Comparison of ENCODE assay signal across 2 cellular contexts in genomic region chr17:29643817-29644160, GRCh38.
TF ChIP-seq lines count a peak whose summit lies in the region.

No MANE protein-coding gene starts in this region.

TF ChIP-seq in HepG2, 621 proteins besides CTCF, POLR2A, EP300 and RAD21:
- TF ChIP-seq SRSF4 (IDR thresholded peaks at IDR 0.05; ENCODE audit: low read depth, low read length, poor library complexity, severe bottlenecking) (no peak), ATM (IDR thresholded peaks at IDR 0.05; ENCODE audit: borderline replicate concordance) (no peak), ZNF234 (CRISPR knock-in tag; conservative IDR thresholded peaks at IDR 0.05) (no peak), ATF7 (IDR thresholded peaks at IDR 0.05) (no peak), ATF7 (CRISPR knock-in tag; IDR thresholded peaks at IDR 0.05) (no peak), ZNF12 (CRISPR knock-in tag; IDR thresholded peaks at IDR 0.05) (no peak), ZNF543 (CRISPR knock-in tag; IDR thresholded peaks at IDR 0.05) (no peak), MIXL1 (CRISPR knock-in tag; IDR thresholded peaks at IDR 0.05) (no peak), ZNF510 (CRISPR knock-in tag; IDR thresholded peaks at IDR 0.05; ENCODE audit: low read depth) (no peak), ZNF660 (CRISPR knock-in tag; IDR thresholded peaks at IDR 0.05; ENCODE audit: borderline replicate concordance, low read depth) (no peak), ATF7-NPFF (CRISPR knock-in tag; IDR thresholded peaks at IDR 0.05; ENCODE audit: low read depth) (no peak), JUNB (CRISPR knock-in tag; IDR thresholded peaks at IDR 0.05; ENCODE audit: borderline replicate concordance) (no peak), POLR2AphosphoS2 (IDR thresholded peaks at IDR 0.05; ENCODE audit: low read depth, low read length) (no peak), PAXIP1 (CRISPR knock-in tag; conservative IDR thresholded peaks at IDR 0.05) (no peak), MLXIP (CRISPR knock-in tag; IDR thresholded peaks at IDR 0.05; ENCODE audit: borderline replicate concordance) (no peak)
- TF ChIP-seq, protein P1, sequence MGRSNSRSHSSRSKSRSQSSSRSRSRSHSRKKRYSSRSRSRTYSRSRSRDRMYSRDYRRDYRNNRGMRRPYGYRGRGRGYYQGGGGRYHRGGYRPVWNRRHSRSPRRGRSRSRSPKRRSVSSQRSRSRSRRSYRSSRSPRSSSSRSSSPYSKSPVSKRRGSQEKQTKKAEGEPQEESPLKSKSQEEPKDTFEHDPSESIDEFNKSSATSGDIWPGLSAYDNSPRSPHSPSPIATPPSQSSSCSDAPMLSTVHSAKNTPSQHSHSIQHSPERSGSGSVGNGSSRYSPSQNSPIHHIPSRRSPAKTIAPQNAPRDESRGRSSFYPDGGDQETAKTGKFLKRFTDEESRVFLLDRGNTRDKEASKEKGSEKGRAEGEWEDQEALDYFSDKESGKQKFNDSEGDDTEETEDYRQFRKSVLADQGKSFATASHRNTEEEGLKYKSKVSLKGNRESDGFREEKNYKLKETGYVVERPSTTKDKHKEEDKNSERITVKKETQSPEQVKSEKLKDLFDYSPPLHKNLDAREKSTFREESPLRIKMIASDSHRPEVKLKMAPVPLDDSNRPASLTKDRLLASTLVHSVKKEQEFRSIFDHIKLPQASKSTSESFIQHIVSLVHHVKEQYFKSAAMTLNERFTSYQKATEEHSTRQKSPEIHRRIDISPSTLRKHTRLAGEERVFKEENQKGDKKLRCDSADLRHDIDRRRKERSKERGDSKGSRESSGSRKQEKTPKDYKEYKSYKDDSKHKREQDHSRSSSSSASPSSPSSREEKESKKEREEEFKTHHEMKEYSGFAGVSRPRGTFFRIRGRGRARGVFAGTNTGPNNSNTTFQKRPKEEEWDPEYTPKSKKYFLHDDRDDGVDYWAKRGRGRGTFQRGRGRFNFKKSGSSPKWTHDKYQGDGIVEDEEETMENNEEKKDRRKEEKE (IDR thresholded peaks at IDR 0.05), result no peak
- TF ChIP-seq, protein P2, sequence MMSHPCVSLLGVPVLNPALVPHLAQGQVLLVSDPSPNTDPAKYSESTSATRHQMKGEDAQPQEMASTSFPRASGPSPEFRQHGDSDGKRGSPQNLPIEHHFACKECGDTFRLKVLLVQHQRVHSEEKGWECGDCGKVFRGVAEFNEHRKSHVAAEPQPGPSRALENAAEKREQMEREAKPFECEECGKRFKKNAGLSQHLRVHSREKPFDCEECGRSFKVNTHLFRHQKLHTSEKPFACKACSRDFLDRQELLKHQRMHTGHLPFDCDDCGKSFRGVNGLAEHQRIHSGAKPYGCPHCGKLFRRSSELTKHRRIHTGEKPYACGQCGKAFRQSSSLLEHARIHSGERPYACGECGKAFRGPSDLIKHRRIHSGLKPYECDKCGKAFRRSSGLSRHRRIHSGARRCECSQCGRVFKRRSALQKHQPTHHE (CRISPR knock-in tag; IDR thresholded peaks at IDR 0.05; ENCODE audit: borderline replicate concordance), result no peak

TF ChIP-seq in K562, 482 proteins besides CTCF, POLR2A, EP300 and RAD21:
- no peak for TF ChIP-seq GATAD2A (IDR thresholded peaks at IDR 0.05)
- no peak for TF ChIP-seq FIP1L1 (IDR thresholded peaks at IDR 0.05; ENCODE audit: low read depth, low read length, poor library complexity, severe bottlenecking)
- TF ChIP-seq FOSL1 (tag; conservative IDR thresholded peaks at IDR 0.05), result no peak
- TF ChIP-seq, protein P3, sequence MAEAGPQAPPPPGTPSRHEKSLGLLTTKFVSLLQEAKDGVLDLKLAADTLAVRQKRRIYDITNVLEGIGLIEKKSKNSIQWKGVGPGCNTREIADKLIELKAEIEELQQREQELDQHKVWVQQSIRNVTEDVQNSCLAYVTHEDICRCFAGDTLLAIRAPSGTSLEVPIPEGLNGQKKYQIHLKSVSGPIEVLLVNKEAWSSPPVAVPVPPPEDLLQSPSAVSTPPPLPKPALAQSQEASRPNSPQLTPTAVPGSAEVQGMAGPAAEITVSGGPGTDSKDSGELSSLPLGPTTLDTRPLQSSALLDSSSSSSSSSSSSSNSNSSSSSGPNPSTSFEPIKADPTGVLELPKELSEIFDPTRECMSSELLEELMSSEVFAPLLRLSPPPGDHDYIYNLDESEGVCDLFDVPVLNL (CRISPR knock-in tag; IDR thresholded peaks at IDR 0.05; ENCODE audit: low read depth), result no peak
- TF ChIP-seq ELK1 (CRISPR knock-in tag; IDR thresholded peaks at IDR 0.05), result no peak
- TF ChIP-seq NR2C1 (IDR thresholded peaks at IDR 0.05), result no peak
- no peak for TF ChIP-seq NR2C1 (tag; IDR thresholded peaks at IDR 0.05)
